15 cellular contexts compared by ENCODE assay signal in the genomic region with DNA sequence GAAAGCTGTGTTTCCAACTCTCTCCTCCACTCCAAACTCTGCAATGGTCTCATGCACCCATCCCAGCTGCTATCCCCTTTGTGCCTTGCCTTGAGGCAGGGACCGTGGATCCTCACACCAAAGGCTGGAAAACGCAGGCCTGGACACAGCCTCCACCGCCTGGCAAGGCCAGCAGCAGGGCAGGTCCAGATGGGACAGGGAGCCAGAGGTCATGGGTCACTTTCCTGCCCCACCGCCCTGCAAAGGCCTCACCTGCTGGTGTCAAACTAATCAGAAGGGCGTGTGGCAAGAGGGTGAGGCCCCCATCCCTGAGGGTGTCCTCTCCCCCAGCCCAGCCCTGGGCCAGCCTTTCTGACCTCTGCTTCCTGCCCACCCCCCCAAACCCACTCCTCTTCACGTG.
DNase-seq lines count a peak whose midpoint lies in the region; ATAC-seq, FAIRE-seq and TF ChIP-seq lines count a peak whose summit lies in the region.
"Had no signal": no experiment of that assay in that cellular context is flagged by ENCODE, and none has a peak within 500 bp of the region (broad histone marks: within the 10 kb centered on the region; RNA-seq: fewer than 3 reads in every experiment).

No MANE protein-coding gene starts in this region.

- H3K9me3 ChIP-seq in astrocyte (ENCODE audit: insufficient read depth, low read depth, low read length) (no peaks in the 10 kb centered on the region), neural progenitor cell (ENCODE audit: low read depth) (no peaks in the 10 kb centered on the region), adrenal gland (replicated peaks in 1 of 3) (no peaks in the 10 kb centered on the region)
- H3K9me3 ChIP-seq: BLaER1 had no signal

- H3K4me2 ChIP-seq in astrocyte (ENCODE audit: low read length): no peak overlapping the region
- H3K4me2 ChIP-seq in neural progenitor cell: no peak overlapping the region
- H3K4me2 ChIP-seq: BLaER1 had no signal

- no peak overlapping the region for H3K27ac Mint-ChIP-seq in activated naive CD4-positive, alpha-beta T cell treated with anti-CD3 and anti-CD28 coated beads, Interleukin-2, amount 10 ng/mL, durations not matched to agents 7 days and 5 days
- no peak overlapping the region for H3K27ac Mint-ChIP-seq in activated naive CD4-positive, alpha-beta T cell treated with anti-CD3 and anti-CD28 coated beads for 36 hours
- H3K27ac Mint-ChIP-seq in astrocyte (ENCODE audit: unreplicated experiment): no peak overlapping the region
- H3K27ac Mint-ChIP-seq in neural progenitor cell: peak overlapping the region; percentile 88
- H3K27ac Mint-ChIP-seq: CD4-positive, CD25-positive, alpha-beta regulatory T cell had no signal

- ATAC-seq in HG02870 (IDR thresholded peaks at IDR 0.05; ENCODE audit: unreplicated experiment): no peak

- no peaks in the 10 kb centered on the region for H3K36me3 ChIP-seq in astrocyte (ENCODE audit: insufficient read depth, low read length)
- H3K36me3 ChIP-seq in neural progenitor cell: no peaks in the 10 kb centered on the region
- no peaks in the 10 kb centered on the region for H3K36me3 ChIP-seq in adrenal gland (replicated peaks in 1 of 2)
- H3K36me3 ChIP-seq: BLaER1 had no signal

- no peaks in the 10 kb centered on the region for H3K4me1 Mint-ChIP-seq in activated naive CD4-positive, alpha-beta T cell treated with anti-CD3 and anti-CD28 coated beads, Interleukin-2, amount 10 ng/mL, durations not matched to agents 7 days and 5 days
- no peaks in the 10 kb centered on the region for H3K4me1 Mint-ChIP-seq in activated naive CD4-positive, alpha-beta T cell treated with anti-CD3 and anti-CD28 coated beads for 36 hours (ENCODE audit: low read depth)
- H3K4me1 Mint-ChIP-seq in astrocyte (ENCODE audit: low read depth, unreplicated experiment) (no peaks in the 10 kb centered on the region), neural progenitor cell (peaks cover 52% of the 10 kb centered on the region)
- H3K4me1 Mint-ChIP-seq: CD4-positive, CD25-positive, alpha-beta regulatory T cell had no signal

- peaks cover 14% of the 10 kb centered on the region for H3F3A ChIP-seq in neural progenitor cell (ENCODE audit: low read depth)

- peak; percentile 18 for DNase-seq in activated naive CD4-positive, alpha-beta T cell treated with anti-CD3 and anti-CD28 coated beads, Interleukin-2, amount 10 ng/mL, durations not matched to agents 7 days and 5 days
- no peak for DNase-seq in activated naive CD4-positive, alpha-beta T cell treated with anti-CD3 and anti-CD28 coated beads for 36 hours
- no peak for DNase-seq in astrocyte (ENCODE audit: low read depth)
- DNase-seq in neural progenitor cell (ENCODE audit: low spot score): no peak
- DNase-seq in GM03348 (ENCODE audit: low spot score): no peak
- DNase-seq in activated CD4-positive, CD25-positive, alpha-beta regulatory T cell treated with anti-CD3 and anti-CD28 coated beads, Interleukin-2, amount 50 U/mL, for 72 hours: no peak
- no peak for DNase-seq in adrenal gland
- DNase-seq: AML-193; CD4-positive, CD25-positive, alpha-beta regulatory T cell; DMS53; GF-D8 had no signal

- H3K27ac ChIP-seq in astrocyte (ENCODE audit: low read depth, low read length) (no peak overlapping the region), neural progenitor cell (no peak overlapping the region), adrenal gland (no peak overlapping the region)
- H3K27ac ChIP-seq: 22Rv1, BLaER1 had no signal

- H3K79me2 ChIP-seq in astrocyte (ENCODE audit: insufficient read depth, low read length) (no peaks in the 10 kb centered on the region), neural progenitor cell (ENCODE audit: low read depth) (no peaks in the 10 kb centered on the region)

- H3K9me3 Mint-ChIP-seq in activated naive CD4-positive, alpha-beta T cell treated with anti-CD3 and anti-CD28 coated beads, Interleukin-2, amount 10 ng/mL, durations not matched to agents 7 days and 5 days: no peaks in the 10 kb centered on the region
- no peaks in the 10 kb centered on the region for H3K9me3 Mint-ChIP-seq in activated naive CD4-positive, alpha-beta T cell treated with anti-CD3 and anti-CD28 coated beads for 36 hours
- H3K9me3 Mint-ChIP-seq in astrocyte (ENCODE audit: unreplicated experiment): no peaks in the 10 kb centered on the region
- no peaks in the 10 kb centered on the region for H3K9me3 Mint-ChIP-seq in neural progenitor cell

- H4K20me1 ChIP-seq in astrocyte (ENCODE audit: insufficient read depth, low read length) (no peaks in the 10 kb centered on the region), neural progenitor cell (ENCODE audit: low read depth) (no peaks in the 10 kb centered on the region)

- H3K27me3 ChIP-seq in astrocyte (ENCODE audit: insufficient read depth, low read length) (peaks cover 5% of the 10 kb centered on the region), neural progenitor cell (peaks cover 28% of the 10 kb centered on the region), adrenal gland (peaks cover 20% of the 10 kb centered on the region)
- H3K27me3 ChIP-seq: BLaER1 had no signal

- no peak for TF ChIP-seq POLR2A in adrenal gland (IDR thresholded peaks at IDR 0.05)

- TF ChIP-seq CTCF in astrocyte (IDR thresholded peaks at IDR 0.05; ENCODE audit: insufficient read depth, low read depth, low read length) (no peak), neural progenitor cell (IDR thresholded peaks at IDR 0.05) (no peak), adrenal gland (IDR thresholded peaks at IDR 0.05) (no peak)

- H2AFZ ChIP-seq in astrocyte (ENCODE audit: low read depth, low read length) (no peak overlapping the region), neural progenitor cell (replicated peaks) (no peak overlapping the region)

- FAIRE-seq in astrocyte (lab: Jason Lieb, UNC): no peak
- FAIRE-seq: H54 had no signal

- H3K36me3 Mint-ChIP-seq in activated naive CD4-positive, alpha-beta T cell treated with anti-CD3 and anti-CD28 coated beads, Interleukin-2, amount 10 ng/mL, durations not matched to agents 7 days and 5 days: no peaks in the 10 kb centered on the region
- H3K36me3 Mint-ChIP-seq in activated naive CD4-positive, alpha-beta T cell treated with anti-CD3 and anti-CD28 coated beads for 36 hours (ENCODE audit: low read depth): no peaks in the 10 kb centered on the region
- no peaks in the 10 kb centered on the region for H3K36me3 Mint-ChIP-seq in astrocyte (ENCODE audit: low read depth, unreplicated experiment)
- H3K36me3 Mint-ChIP-seq in neural progenitor cell: no peaks in the 10 kb centered on the region
- H3K36me3 Mint-ChIP-seq: CD4-positive, CD25-positive, alpha-beta regulatory T cell had no signal

- H3K27me3 Mint-ChIP-seq in activated naive CD4-positive, alpha-beta T cell treated with anti-CD3 and anti-CD28 coated beads, Interleukin-2, amount 10 ng/mL, durations not matched to agents 7 days and 5 days: peaks cover 30% of the 10 kb centered on the region
- H3K27me3 Mint-ChIP-seq in activated naive CD4-positive, alpha-beta T cell treated with anti-CD3 and anti-CD28 coated beads for 36 hours (ENCODE audit: low read depth): peaks cover 22% of the 10 kb centered on the region
- H3K27me3 Mint-ChIP-seq in astrocyte (ENCODE audit: low read depth, unreplicated experiment) (peaks cover 65% of the 10 kb centered on the region), neural progenitor cell (ENCODE audit: insufficient read depth, low read depth) (peaks cover 12% of the 10 kb centered on the region)

- no peaks in the 10 kb centered on the region for H3K4me1 ChIP-seq in astrocyte (ENCODE audit: insufficient read depth, low read length)
- H3K4me1 ChIP-seq in neural progenitor cell: peaks cover 20% of the 10 kb centered on the region
- no peaks in the 10 kb centered on the region for H3K4me1 ChIP-seq in adrenal gland (replicated peaks in 1 of 2)
- H3K4me1 ChIP-seq: BLaER1 had no signal

- 52 to 73% (median 67%) methylated on average over 4 to 6 of the region's 6 CpGs for WGBS in adrenal gland, 4 donors

- CTCF ChIA-PET in activated naive CD4-positive, alpha-beta T cell treated with anti-CD3 and anti-CD28 coated beads, Interleukin-2, amount 10 ng/mL, durations not matched to agents 7 days and 5 days (lab: Charles Lee): no interaction called here
- CTCF ChIA-PET in activated naive CD4-positive, alpha-beta T cell treated with anti-CD3 and anti-CD28 coated beads for 36 hours (lab: Charles Lee): no interaction called here

- no peak overlapping the region for H3K4me3 Mint-ChIP-seq in activated naive CD4-positive, alpha-beta T cell treated with anti-CD3 and anti-CD28 coated beads, Interleukin-2, amount 10 ng/mL, durations not matched to agents 7 days and 5 days
- H3K4me3 Mint-ChIP-seq in activated naive CD4-positive, alpha-beta T cell treated with anti-CD3 and anti-CD28 coated beads for 36 hours: no peak overlapping the region
- H3K4me3 Mint-ChIP-seq in astrocyte (ENCODE audit: unreplicated experiment) (peak overlapping the region; percentile 40), neural progenitor cell (no peak overlapping the region)
- H3K4me3 Mint-ChIP-seq: CD4-positive, CD25-positive, alpha-beta regulatory T cell had no signal

- H3K9ac ChIP-seq in astrocyte (ENCODE audit: low read length) (no peak overlapping the region), neural progenitor cell (no peak overlapping the region)
- H3K9ac ChIP-seq: BLaER1 had no signal

- intact Hi-C loops in activated naive CD4-positive, alpha-beta T cell treated with anti-CD3 and anti-CD28 coated beads for 36 hours (cut with micrococcal nuclease): no loop called here
- intact Hi-C loops in adrenal gland (cut with DNase I): no loop called here

- H3K4me3 ChIP-seq in astrocyte (ENCODE audit: insufficient read depth, low read depth, low read length) (no peak overlapping the region), neural progenitor cell (no peak overlapping the region), adrenal gland (no peak overlapping the region)
- H3K4me3 ChIP-seq: BLaER1 had no signal
